In the genomic region with DNA sequence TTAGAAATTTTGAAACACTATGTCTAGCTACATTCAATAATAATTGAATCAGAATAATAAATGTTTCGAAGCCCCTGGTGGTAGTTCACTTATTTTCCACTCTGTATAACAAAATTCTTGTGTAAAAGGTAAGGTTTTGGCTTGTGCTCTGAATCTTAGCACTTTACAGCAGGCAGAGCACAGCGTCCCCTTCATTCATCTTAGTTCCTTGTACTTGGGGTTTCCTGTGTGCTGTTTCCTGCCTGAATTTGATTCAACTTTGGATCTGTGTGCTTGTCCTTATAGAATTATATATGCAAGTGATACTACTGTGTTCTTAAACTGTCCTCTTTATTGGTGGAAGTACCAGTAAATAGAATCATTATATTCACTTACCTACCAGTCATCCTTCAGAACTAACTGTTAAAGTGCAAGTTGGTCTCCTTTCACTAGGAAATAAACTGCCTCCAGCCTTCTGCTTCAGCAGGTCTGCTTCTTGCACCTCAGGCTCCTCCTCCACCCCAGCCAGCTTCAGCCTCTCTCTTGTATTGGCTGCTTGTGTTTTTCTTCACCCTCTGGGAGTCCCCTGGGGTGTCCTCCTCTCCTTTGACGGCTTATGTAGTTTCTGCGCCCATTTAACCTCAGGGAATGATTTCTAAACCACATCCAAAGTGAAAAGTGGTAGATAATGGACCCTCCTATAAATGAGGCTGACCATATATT, we compare ENCODE assay signal across 8 cellular contexts. TPM values are rescaled to one million over a fixed set of nuclear protein-coding genes. Genes with fewer than 3 reads are reported as not detected.
DNase-seq lines count a peak whose midpoint lies in the region; ATAC-seq and TF ChIP-seq lines count a peak whose summit lies in the region.

No MANE protein-coding gene starts in this region.

- no peaks in the 10 kb centered on the region for H3K9me2 ChIP-seq in OCI-LY1 (ENCODE audit: low read depth, low read length)

- H3K9ac ChIP-seq in OCI-LY1 (ENCODE audit: low read length) (peak overlapping the region; percentile 75), endocrine pancreas (ENCODE audit: control insufficient read depth, insufficient read depth, low read length) (peak overlapping the region; percentile 21)

- H3K36me3 ChIP-seq in OCI-LY1 (ENCODE audit: insufficient read depth, low read length) (peaks cover 19% of the 10 kb centered on the region; the same call in 1 of the 2 replicates), endocrine pancreas (ENCODE audit: control insufficient read depth, insufficient read depth, low read length) (no peaks in the 10 kb centered on the region), SJCRH30 (peaks cover 35% of the 10 kb centered on the region)

- no peak overlapping the region for H2AFZ ChIP-seq in OCI-LY1 (ENCODE audit: low read length)

- H3K4me1 ChIP-seq in OCI-LY1 (ENCODE audit: insufficient read depth, low read length, severe bottlenecking) (peaks cover 70% of the 10 kb centered on the region), endocrine pancreas (ENCODE audit: control insufficient read depth, insufficient read depth, low read length) (peaks cover 8% of the 10 kb centered on the region), SJCRH30 (peaks cover 16% of the 10 kb centered on the region)

- ATAC-seq in GM18907 (IDR thresholded peaks at IDR 0.05; ENCODE audit: unreplicated experiment) = peak; percentile 77

- H3K27me3 ChIP-seq in OCI-LY1 (ENCODE audit: insufficient read depth, low read length) (no peaks in the 10 kb centered on the region), endocrine pancreas (ENCODE audit: control insufficient read depth, insufficient read depth, low read length) (no peaks in the 10 kb centered on the region), SJCRH30 (no peaks in the 10 kb centered on the region)

- peak; percentile 51 for DNase-seq in pons (ENCODE audit: low spot score)
- no peak for DNase-seq in SJCRH30
- DNase-seq in foreskin melanocyte = no peak
- DNase-seq in stimulated activated CD8-positive, alpha-beta memory T cell treated with anti-CD3 and anti-CD28 coated beads, Interleukin-4, amount 100 ng/mL, for 48 hours = no peak
- DNase-seq in RKO (ENCODE audit: low spot score) = no peak

- peaks cover 11% of the 10 kb centered on the region for H3F3A ChIP-seq in OCI-LY1 (ENCODE audit: insufficient read depth, low read length)

- TF ChIP-seq CTCF in OCI-LY1 (IDR thresholded peaks at IDR 0.05; ENCODE audit: low read length) = no peak; the same call in 1 of the 2 replicates

- H3K4me3 ChIP-seq in OCI-LY1 (ENCODE audit: low read depth, low read length, poor library complexity, severe bottlenecking) = peak overlapping the region; percentile 52
- H3K4me3 ChIP-seq in endocrine pancreas (ENCODE audit: control insufficient read depth, insufficient read depth, low read length) = peak overlapping the region; percentile 44
- H3K4me3 ChIP-seq in SJCRH30 = no peak overlapping the region

- peak overlapping the region; percentile 80 for H3K4me2 ChIP-seq in OCI-LY1 (ENCODE audit: low read length)

- H3K9me3 ChIP-seq in OCI-LY1 (ENCODE audit: low read length) (no peaks in the 10 kb centered on the region), endocrine pancreas (ENCODE audit: control insufficient read depth, low read length) (no peaks in the 10 kb centered on the region), SJCRH30 (replicated peaks) (no peaks in the 10 kb centered on the region)

- peak overlapping the region; percentile 97 for H3K27ac ChIP-seq in OCI-LY1 (ENCODE audit: low read depth, low read length, poor library complexity, severe bottlenecking)
- H3K27ac ChIP-seq in SJCRH30 = no peak overlapping the region

- H3K79me2 ChIP-seq in OCI-LY1 (ENCODE audit: insufficient read depth, low read length) = peaks cover 41% of the 10 kb centered on the region

- H4K20me1 ChIP-seq in OCI-LY1 (ENCODE audit: insufficient read depth, low read length) = no peaks in the 10 kb centered on the region

RNA-seq across cellular contexts. Expression of a gene that starts 28.8 kb away (rescaled TPM):
- 207 and 210 TPM in 2 replicates for total RNA-seq in SJCRH30 (2014; rRNA removed; shearing (Covaris generic))
